1 cellular context compared by ENCODE assay signal in the genomic region with DNA sequence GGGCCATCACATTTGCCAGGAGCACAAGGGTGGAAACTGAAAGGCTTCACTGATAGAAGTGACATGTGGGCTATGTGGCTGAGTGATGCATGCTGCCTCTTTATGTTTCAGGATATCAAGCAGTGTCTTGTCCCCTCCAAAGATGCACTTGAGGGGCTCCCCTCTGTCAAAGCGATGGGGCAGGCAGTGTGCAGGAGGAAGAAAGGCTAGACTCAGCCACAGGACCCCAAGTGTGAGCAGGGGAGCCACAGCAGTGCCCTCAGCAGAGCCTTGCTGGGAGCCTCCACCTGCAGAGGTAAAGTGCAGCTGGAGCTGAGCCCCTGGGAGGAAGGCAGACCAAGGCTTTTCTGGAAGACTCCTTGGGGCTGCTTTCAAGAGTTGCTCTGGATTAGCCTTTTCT.
TF ChIP-seq lines count a peak whose summit lies in the region.

No MANE protein-coding gene starts in this region.

TF ChIP-seq in HEK293, 187 proteins besides CTCF, POLR2A, EP300 and RAD21:
- TF ChIP-seq GLIS2 (tag by site-specific recombination; IDR thresholded peaks at IDR 0.05) (no peak), ZIC2 (tag by site-specific recombination; IDR thresholded peaks at IDR 0.05) (peak; percentile 87), OSR2 (tag by site-specific recombination; IDR thresholded peaks at IDR 0.05) (no peak), ZNF19 (tag by site-specific recombination; IDR thresholded peaks at IDR 0.05; ENCODE audit: low read depth) (no peak)
